Comparison of ENCODE assay signal across 21 cellular contexts in the genomic region with DNA sequence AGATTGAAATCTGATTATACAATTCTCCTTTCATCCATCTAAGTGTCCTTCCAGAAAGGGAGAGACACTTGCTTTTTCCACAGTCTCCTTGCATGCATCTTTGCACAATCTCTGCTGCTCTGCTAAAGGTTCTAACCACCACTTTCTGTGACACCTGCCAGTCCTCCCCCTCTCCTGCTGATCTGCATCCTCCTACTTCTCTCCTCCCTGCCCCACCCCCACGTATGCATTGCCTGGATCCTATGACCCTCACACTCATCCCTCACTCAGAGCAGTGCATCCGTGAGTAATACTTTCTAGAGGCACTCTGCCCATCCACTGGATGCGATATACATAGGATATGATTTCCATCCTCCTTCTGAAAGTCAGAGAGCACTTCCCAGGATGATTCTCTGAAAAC.
"Had no signal": no experiment of that assay in that cellular context is flagged by ENCODE, and none has a peak within 500 bp of the region (broad histone marks: within the 10 kb centered on the region; RNA-seq: fewer than 3 reads in every experiment).

No MANE protein-coding gene starts in this region.

- ATAC-seq: esophagus mucosa; heart right ventricle; lower lobe of right lung; natural killer cell; sciatic nerve; stimulated activated memory B cell treated with anti-CD40 and anti-IgM and Interleukin-4, amounts not matched to agents 10 μg/mL and 1 μg/mL and 100 μg/mL, for 72 hours had no signal

- H3K4me1 ChIP-seq: heart right ventricle, left ventricle myocardium inferior, lower lobe of right lung, parathyroid adenoma, prostate gland, spleen, stomach, transverse colon had no signal

- H3K27ac ChIP-seq: heart right ventricle, left ventricle myocardium inferior, lower lobe of right lung, parathyroid adenoma, prostate gland, spleen, stomach, thoracic aorta, transverse colon had no signal

- H3K4me3 ChIP-seq: heart right ventricle, left ventricle myocardium inferior, lower lobe of right lung, prostate gland, spleen, stomach, thoracic aorta, transverse colon had no signal

- H3K27me3 ChIP-seq: heart right ventricle, spleen, stomach, transverse colon had no signal

- H3K36me3 ChIP-seq: heart right ventricle, left ventricle myocardium inferior, lower lobe of right lung, prostate gland, spleen, stomach, thoracic aorta, transverse colon had no signal

- H3K9me3 ChIP-seq: prostate gland had no signal

- DNase-seq: effector memory CD4-positive, alpha-beta T cell; heart right ventricle; hypothalamus; immature natural killer cell; left ventricle myocardium inferior; lower lobe of right lung; natural killer cell; occipital lobe; spleen; stimulated activated CD4-positive, alpha-beta T cell treated with anti-CD3 and anti-CD28 coated beads, Interleukin-15, amount 100 ng/mL, for 24 hours; stimulated activated CD4-positive, alpha-beta T cell treated with anti-CD3 and anti-CD28 coated beads, Interleukin-1b, Interleukin-23, amount 100 ng/mL, for 48 hours; stimulated activated CD4-positive, alpha-beta T cell treated with anti-CD3 and anti-CD28 coated beads, Interleukin-4, amount 100 ng/mL, for 24 hours; stomach; substantia nigra; transverse colon had no signal
